In the genomic region with DNA sequence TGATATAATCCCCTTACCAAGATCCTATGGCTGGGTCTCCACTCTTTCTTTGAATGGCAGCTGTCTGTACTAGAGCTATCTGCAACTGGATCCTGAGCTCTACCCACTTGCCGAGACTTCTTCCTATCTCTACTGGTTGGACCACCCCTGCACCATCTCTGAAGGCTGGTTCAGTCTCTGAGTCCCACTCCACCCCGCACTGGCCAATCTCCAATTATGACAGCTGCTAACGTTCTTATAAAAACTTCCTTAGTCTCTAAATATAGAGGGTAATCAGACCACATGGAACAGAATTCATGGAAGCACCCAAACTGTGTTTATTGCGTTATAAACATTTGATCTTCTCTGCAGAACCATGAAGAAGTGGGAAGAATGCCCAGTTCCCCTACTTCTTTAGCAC, we compare ENCODE assay signal across 1 cellular context.
TF ChIP-seq lines count a peak whose summit lies in the region.

No MANE protein-coding gene starts in this region.

TF ChIP-seq in IMR-90, 13 proteins besides CTCF, POLR2A, EP300 and RAD21 (continued from another document):
- TF ChIP-seq, protein P1, sequence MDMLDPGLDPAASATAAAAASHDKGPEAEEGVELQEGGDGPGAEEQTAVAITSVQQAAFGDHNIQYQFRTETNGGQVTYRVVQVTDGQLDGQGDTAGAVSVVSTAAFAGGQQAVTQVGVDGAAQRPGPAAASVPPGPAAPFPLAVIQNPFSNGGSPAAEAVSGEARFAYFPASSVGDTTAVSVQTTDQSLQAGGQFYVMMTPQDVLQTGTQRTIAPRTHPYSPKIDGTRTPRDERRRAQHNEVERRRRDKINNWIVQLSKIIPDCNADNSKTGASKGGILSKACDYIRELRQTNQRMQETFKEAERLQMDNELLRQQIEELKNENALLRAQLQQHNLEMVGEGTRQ (IDR thresholded peaks at IDR 0.05; ENCODE audit: low read depth, low read length), result no peak
- no peak for TF ChIP-seq FOS (IDR thresholded peaks at IDR 0.05; ENCODE audit: low read depth, low read length)
- no peak for TF ChIP-seq BHLHE40 (IDR thresholded peaks at IDR 0.05; ENCODE audit: low read depth, low read length)
- no peak for TF ChIP-seq MXI1 (IDR thresholded peaks at IDR 0.05; ENCODE audit: borderline replicate concordance, low read depth, low read length)
- no peak for TF ChIP-seq MAZ (IDR thresholded peaks at IDR 0.05; ENCODE audit: borderline replicate concordance, low read depth, low read length)
- TF ChIP-seq RCOR1 (IDR thresholded peaks at IDR 0.05; ENCODE audit: insufficient replicate concordance, low read length), result no peak
- TF ChIP-seq, protein P2, sequence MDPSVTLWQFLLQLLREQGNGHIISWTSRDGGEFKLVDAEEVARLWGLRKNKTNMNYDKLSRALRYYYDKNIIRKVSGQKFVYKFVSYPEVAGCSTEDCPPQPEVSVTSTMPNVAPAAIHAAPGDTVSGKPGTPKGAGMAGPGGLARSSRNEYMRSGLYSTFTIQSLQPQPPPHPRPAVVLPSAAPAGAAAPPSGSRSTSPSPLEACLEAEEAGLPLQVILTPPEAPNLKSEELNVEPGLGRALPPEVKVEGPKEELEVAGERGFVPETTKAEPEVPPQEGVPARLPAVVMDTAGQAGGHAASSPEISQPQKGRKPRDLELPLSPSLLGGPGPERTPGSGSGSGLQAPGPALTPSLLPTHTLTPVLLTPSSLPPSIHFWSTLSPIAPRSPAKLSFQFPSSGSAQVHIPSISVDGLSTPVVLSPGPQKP (IDR thresholded peaks at IDR 0.05; ENCODE audit: borderline replicate concordance, low read depth, low read length), result no peak
- no peak for TF ChIP-seq RFX5 (IDR thresholded peaks at IDR 0.05; ENCODE audit: low read depth, low read length)
- TF ChIP-seq MAFK (IDR thresholded peaks at IDR 0.05; ENCODE audit: low read depth, low read length), result no peak
- TF ChIP-seq NFE2L2 (IDR thresholded peaks at IDR 0.05; ENCODE audit: low read depth, low read length), result no peak
- TF ChIP-seq CEBPB (IDR thresholded peaks at IDR 0.05; ENCODE audit: low read depth, low read length), result no peak
- TF ChIP-seq CHD1 (IDR thresholded peaks at IDR 0.05; ENCODE audit: low read depth, low read length), result no peak
